ENCODE assay signal across 27 cellular contexts in genomic region chr3:40265181-40265580, GRCh38. TPM values are rescaled to one million over a fixed set of nuclear protein-coding genes. Genes with fewer than 3 reads are reported as not detected.
DNase-seq lines count a peak whose midpoint lies in the region; ATAC-seq, FAIRE-seq and TF ChIP-seq lines count a peak whose summit lies in the region.
"Had no signal": no experiment of that assay in that cellular context is flagged by ENCODE, and none has a peak within 500 bp of the region (broad histone marks: within the 10 kb centered on the region; RNA-seq: fewer than 3 reads in every experiment).

No MANE protein-coding gene starts in this region.

- in situ Hi-C loops in HepG2 (cut with HindIII; ENCODE audit: extremely low pct_ligation_motif_present, low pct_unique_long_range_greater_than_20kb), result no loop called here

- TF ChIP-seq POLR2A in HepG2 (IDR thresholded peaks at IDR 0.05; ENCODE audit: insufficient read depth in 1 of 2, low read depth in 2 of 2, low read length in 2 of 2), result no peak

- H3K27ac ChIP-seq in liver (ENCODE audit: low read depth in 1 of 2, low read length in 2 of 2) (no peak overlapping the region), HepG2 (ENCODE audit: extremely low read length, insufficient read depth, low read length) (no peak overlapping the region), VCaP (peak overlapping the region; percentile 71)
- H3K27ac ChIP-seq: A549; BLaER1 treated with 17β-estradiol and CSF1 and Interleukin-3, amounts not matched to agents 10 nM and 100 nM had no signal

- no peak overlapping the region for H3K4me2 ChIP-seq in HepG2 (ENCODE audit: low read depth, low read length)
- H3K4me2 ChIP-seq: A549; BLaER1 treated with 17β-estradiol and CSF1 and Interleukin-3, amounts not matched to agents 10 nM and 100 nM had no signal

- TF ChIP-seq EP300 in HepG2 (IDR thresholded peaks at IDR 0.05; ENCODE audit: low read depth in 2 of 2, low read length in 2 of 2), result no peak
- no peak for TF ChIP-seq EP300 in HepG2 (CRISPR knock-in tag; IDR thresholded peaks at IDR 0.05; ENCODE audit: borderline replicate concordance)

- no peaks in the 10 kb centered on the region for H3K36me3 Mint-ChIP-seq in activated naive CD4-positive, alpha-beta T cell treated with anti-CD3 and anti-CD28 coated beads, Interleukin-2, amount 10 ng/mL, durations not matched to agents 7 days and 5 days

- no peaks in the 10 kb centered on the region for H3K4me1 Mint-ChIP-seq in activated naive CD4-positive, alpha-beta T cell treated with anti-CD3 and anti-CD28 coated beads, Interleukin-2, amount 10 ng/mL, durations not matched to agents 7 days and 5 days

- intact Hi-C loops in HepG2 (cut with micrococcal nuclease; ENCODE audit: unreplicated experiment), result no loop called here

- no peaks in the 10 kb centered on the region for H3K27me3 Mint-ChIP-seq in activated naive CD4-positive, alpha-beta T cell treated with anti-CD3 and anti-CD28 coated beads, Interleukin-2, amount 10 ng/mL, durations not matched to agents 7 days and 5 days
- H3K27me3 Mint-ChIP-seq: CD4-positive, alpha-beta T cell had no signal

- no peaks in the 10 kb centered on the region for H3K36me3 ChIP-seq in liver (ENCODE audit: control insufficient read depth in 4 of 4, insufficient read depth in 3 of 4, low read depth in 1 of 4, low read length in 3 of 4)
- H3K36me3 ChIP-seq in HepG2 (replicated peaks in 1 of 2; ENCODE audit: control insufficient read depth in 1 of 2, insufficient read depth in 2 of 2, low read length in 2 of 2), result no peaks in the 10 kb centered on the region
- H3K36me3 ChIP-seq: BLaER1 treated with 17β-estradiol and CSF1 and Interleukin-3, amounts not matched to agents 10 nM and 100 nM; HAP-1; MG63 had no signal

- H3K9me3 ChIP-seq in liver (ENCODE audit: control insufficient read depth in 4 of 4, low read length in 3 of 4) (no peaks in the 10 kb centered on the region), HepG2 (ENCODE audit: low read length) (no peaks in the 10 kb centered on the region)
- H3K9me3 ChIP-seq: A549, HAP-1, MG63 had no signal

- FAIRE-seq in HepG2 (lab: Jason Lieb, UNC), result no peak
- FAIRE-seq: A549, G401.6, HTR-8/SVneo had no signal

- no peak overlapping the region for H3K4me3 Mint-ChIP-seq in activated naive CD4-positive, alpha-beta T cell treated with anti-CD3 and anti-CD28 coated beads, Interleukin-2, amount 10 ng/mL, durations not matched to agents 7 days and 5 days
- H3K4me3 Mint-ChIP-seq: CD4-positive, alpha-beta T cell; HFFc6 had no signal

- H3K79me2 ChIP-seq in HepG2 (ENCODE audit: insufficient read depth, low read length), result no peaks in the 10 kb centered on the region

- CTCF ChIA-PET in HepG2 (lab: Yijun Ruan, JAX; ENCODE audit: low intra/inter-chr PET ratio, low total read pairs), result no interaction called here
- CTCF ChIA-PET in activated naive CD4-positive, alpha-beta T cell treated with anti-CD3 and anti-CD28 coated beads, Interleukin-2, amount 10 ng/mL, durations not matched to agents 7 days and 5 days (lab: Charles Lee), result no interaction called here

- H3K27me3 ChIP-seq in liver (ENCODE audit: control insufficient read depth in 4 of 4, insufficient read depth in 4 of 4, low read length in 3 of 4) (no peaks in the 10 kb centered on the region), HepG2 (ENCODE audit: control insufficient read depth in 1 of 2, insufficient read depth in 2 of 2, low read length in 2 of 2) (no peaks in the 10 kb centered on the region)
- H3K27me3 ChIP-seq: BLaER1 treated with 17β-estradiol and CSF1 and Interleukin-3, amounts not matched to agents 10 nM and 100 nM; MG63 had no signal

- peaks cover 1% of the 10 kb centered on the region for H3K9me3 Mint-ChIP-seq in activated naive CD4-positive, alpha-beta T cell treated with anti-CD3 and anti-CD28 coated beads, Interleukin-2, amount 10 ng/mL, durations not matched to agents 7 days and 5 days
- H3K9me3 Mint-ChIP-seq: CD4-positive, alpha-beta T cell; HFFc6 had no signal

- H3K4me1 ChIP-seq in liver (ENCODE audit: control insufficient read depth in 4 of 4, insufficient read depth in 4 of 4, low read length in 3 of 4) (peaks cover 0 to 39% (median 15%) of the 10 kb centered on the region in 4 donors), HepG2 (ENCODE audit: insufficient read depth, low read length) (no peaks in the 10 kb centered on the region)
- H3K4me1 ChIP-seq: A549; BLaER1 treated with 17β-estradiol and CSF1 and Interleukin-3, amounts not matched to agents 10 nM and 100 nM; HAP-1 had no signal

- H3K27ac Mint-ChIP-seq in activated naive CD4-positive, alpha-beta T cell treated with anti-CD3 and anti-CD28 coated beads, Interleukin-2, amount 10 ng/mL, durations not matched to agents 7 days and 5 days, result no peak overlapping the region
- H3K27ac Mint-ChIP-seq: CD4-positive, alpha-beta T cell; HFFc6 had no signal

- no TSS peak for BruUV-seq in HepG2 (replicated peaks; lab: Mats Ljungman, UMichigan)

- H3K9ac ChIP-seq in liver (ENCODE audit: low read depth in 1 of 2, low read length in 2 of 2) (no peak overlapping the region), HepG2 (ENCODE audit: insufficient read depth, low read depth, low read length) (no peak overlapping the region)
- H3K9ac ChIP-seq: BLaER1 treated with 17β-estradiol and CSF1 and Interleukin-3, amounts not matched to agents 10 nM and 100 nM had no signal

- ATAC-seq in HepG2, result no peak
- ATAC-seq: A549, PC-3, Right ventricle myocardium inferior had no signal

- TF ChIP-seq CTCF in liver (IDR thresholded peaks at IDR 0.05; ENCODE audit: low read depth, low read length, missing input control) (no peak), HepG2 (CRISPR knock-in tag; IDR thresholded peaks at IDR 0.05) (no peak), VCaP (conservative IDR thresholded peaks at IDR 0.05) (no peak)

- no peaks in the 10 kb centered on the region for H4K20me1 ChIP-seq in HepG2 (ENCODE audit: insufficient read depth, low read length)
- H4K20me1 ChIP-seq: BLaER1 treated with 17β-estradiol and CSF1 and Interleukin-3, amounts not matched to agents 10 nM and 100 nM had no signal

- H2AFZ ChIP-seq in HepG2 (ENCODE audit: low read length), result no peak overlapping the region

- DNase-seq in HepG2 (ENCODE audit: low spot score) (no peak), left kidney (ENCODE audit: low read depth, low spot score) (peak; percentile 9), amygdala (lab: John Stamatoyannopoulos, UW) (no peak), SIG-M5 (lab: John Stamatoyannopoulos, UW) (no peak)
- no peak for DNase-seq in activated naive CD4-positive, alpha-beta T cell treated with anti-CD3 and anti-CD28 coated beads, Interleukin-2, amount 10 ng/mL, durations not matched to agents 7 days and 5 days
- DNase-seq: AML-193; CD4-positive, alpha-beta T cell; COR-L47; GOT3; HFFc6; KBM-7; MG63; NCI-H1105 treated with DMSO at 0.1 percent for 48 hours; NCI-H146; NCI-H1930; NCI-H2107; NCI-H446 treated with DMSO at 0.1 percent for 48 hours; NCI-H69; PC-3 had no signal

- POLR2A ChIA-PET in HepG2 (lab: Yijun Ruan, JAX), result no interaction called here

- H3K4me3 ChIP-seq in liver (ENCODE audit: low read depth in 1 of 3, low read length in 3 of 3) (no peak overlapping the region), HepG2 (replicated peaks in 1 of 3; ENCODE audit: insufficient read depth in 1 of 3, low read depth in 2 of 3, low read length in 3 of 3) (no peak overlapping the region)
- H3K4me3 ChIP-seq: A549; BLaER1 treated with 17β-estradiol and CSF1 and Interleukin-3, amounts not matched to agents 10 nM and 100 nM; HAP-1; MG63 had no signal

- TF ChIP-seq RAD21 in liver (IDR thresholded peaks at IDR 0.05) (no peak), HepG2 (CRISPR knock-in tag; IDR thresholded peaks at IDR 0.05) (no peak)

TF ChIP-seq in liver, 16 proteins besides CTCF, POLR2A, EP300 and RAD21 (continues in another document):
- TF ChIP-seq FOXA2 (IDR thresholded peaks at IDR 0.05), result peak; percentile 21
- peak in 1 of 2 donors; percentile 18 for TF ChIP-seq HNF4A (conservative IDR thresholded peaks at IDR 0.05)
- no peak for TF ChIP-seq EGR1 (IDR thresholded peaks at IDR 0.05; ENCODE audit: low read depth in 2 of 2)
- no peak for TF ChIP-seq SP1 (IDR thresholded peaks at IDR 0.05)

TF ChIP-seq in HepG2, 621 proteins besides CTCF, POLR2A, EP300 and RAD21 (continues in another document):
- no peak for TF ChIP-seq HNRNPH1 (optimal IDR thresholded peaks at IDR 0.05; ENCODE audit: low read depth, low read length)
- no peak for TF ChIP-seq ZBTB25 (CRISPR knock-in tag; IDR thresholded peaks at IDR 0.05)

RNA-seq across cellular contexts. Expression of gene EIF1B, which starts 44.3 kb away (rescaled TPM):
- total RNA-seq in liver (10 to 100 TPM; 10.9 to 22.2 TPM), HepG2 (2016; rRNA removed; fragmentation: Illumina TruSeq; extraction: Trizol) (12.7 and 26.6 TPM in 2 replicates)
- polyA plus RNA-seq in liver (10 to 100 TPM; 33.4 to 33.8 TPM), HepG2 (2011; rRNA removed) (28.0 and 29.1 TPM in 2 replicates)
- total RNA-seq in HepG2 (2016; cell fraction: cytosol; rRNA removed; fragmentation: Illumina TruSeq; extraction: Trizol; ENCODE audit: low read depth), result 6.9 and 7.8 TPM in 2 replicates
- 12.7 and 26.8 TPM in 2 replicates for total RNA-seq in HepG2 (2016; cell fraction: insoluble cytoplasmic fraction; rRNA removed; fragmentation: Illumina TruSeq; extraction: Trizol)
- 12.7 and 13.6 TPM in 2 replicates for total RNA-seq in HepG2 (2016; cell fraction: membrane; rRNA removed; fragmentation: Illumina TruSeq; extraction: Trizol)
- 30.8 and 31.8 TPM in 2 replicates for total RNA-seq in HepG2 (2016; cell fraction: nucleus; rRNA removed; fragmentation: Illumina TruSeq; extraction: Trizol)
- 14.0 and 18.8 TPM in 2 replicates for polyA plus RNA-seq in HepG2 (2011; cell fraction: cytosol; rRNA removed)
- 23.7 and 28.7 TPM in 2 replicates for polyA plus RNA-seq in HepG2 (2011; cell fraction: nucleus; rRNA removed)
- polyA plus RNA-seq in HepG2 (2012), result 87.1 and 99.1 TPM in 2 replicates
- 28.7 and 30.6 TPM in 2 replicates for polyA plus RNA-seq in HepG2 (2016; cell fraction: cytosol; fragmentation: Illumina TruSeq; extraction: Trizol; ENCODE audit: low read depth)
- 103 and 112 TPM in 2 replicates for polyA plus RNA-seq in HepG2 (2016; cell fraction: insoluble cytoplasmic fraction; fragmentation: Illumina TruSeq; extraction: Trizol; ENCODE audit: low read depth)
- polyA plus RNA-seq in HepG2 (2016; cell fraction: membrane; fragmentation: Illumina TruSeq; extraction: Trizol; ENCODE audit: low read depth), result 42.0 and 42.2 TPM in 2 replicates
- polyA plus RNA-seq in HepG2 (2016; cell fraction: nucleus; fragmentation: Illumina TruSeq; extraction: Trizol; ENCODE audit: insufficient read depth, low read depth), result 118 and 130 TPM in 2 replicates
- 4.3 and 4.4 TPM in 2 replicates for polyA minus RNA-seq in HepG2 (2011; rRNA and poly(A)+ RNA removed; ENCODE audit: low replicate concordance)
- polyA minus RNA-seq in HepG2 (2011; cell fraction: cytosol; rRNA and poly(A)+ RNA removed), result 13.9 and 15.7 TPM in 2 replicates
- polyA minus RNA-seq in HepG2 (2011; cell fraction: nucleus; rRNA and poly(A)+ RNA removed), result 29.2 and 30.7 TPM in 2 replicates
